Comparison of ENCODE assay signal across 22 cellular contexts in the genomic region with DNA sequence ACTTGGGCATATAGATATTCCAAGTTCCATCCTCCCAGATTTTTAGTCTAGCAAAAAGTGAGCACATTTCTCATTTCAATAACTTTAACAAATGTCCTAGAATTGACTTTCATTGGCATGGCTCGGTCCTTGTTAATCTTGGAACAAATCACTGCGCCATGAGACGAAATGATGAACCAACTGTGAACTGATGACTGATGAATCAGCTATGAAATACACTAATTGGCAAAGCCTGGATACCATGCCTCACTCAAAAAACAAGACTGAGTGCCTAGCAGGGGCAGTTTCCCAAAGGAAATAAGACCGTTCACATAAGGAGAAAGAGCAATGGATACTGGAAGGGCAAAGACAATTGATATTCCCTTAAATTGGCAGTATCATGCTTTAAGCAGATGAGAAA.
A peak's percentile ranks its signal among the peaks of the same experiment; 100 is the strongest.
DNase-seq lines count a peak whose midpoint lies in the region; ATAC-seq, FAIRE-seq and TF ChIP-seq lines count a peak whose summit lies in the region.
"Had no signal": no experiment of that assay in that cellular context is flagged by ENCODE, and none has a peak within 500 bp of the region (broad histone marks: within the 10 kb centered on the region; RNA-seq: fewer than 3 reads in every experiment).

No MANE protein-coding gene starts in this region.

- FAIRE-seq in bronchial epithelial cell (lab: Jason Lieb, UNC) (no peak), urothelium cell line (lab: Jason Lieb, UNC) (no peak)
- FAIRE-seq: HTR-8/SVneo had no signal

- TF ChIP-seq CTCF in bronchial epithelial cell (IDR thresholded peaks at IDR 0.05; ENCODE audit: insufficient read depth, low read length, severe bottlenecking) (no peak), foreskin fibroblast (IDR thresholded peaks at IDR 0.05; ENCODE audit: low read depth, low read length) (no peak)

- H3K4me3 ChIP-seq in bronchial epithelial cell (ENCODE audit: low read depth, low read length) (no peak overlapping the region), foreskin fibroblast (ENCODE audit: low read depth in 1 of 2, low read length in 2 of 2) (no peak overlapping the region)
- H3K4me3 ChIP-seq: BLaER1 treated with 17β-estradiol and CSF1 and Interleukin-3, amounts not matched to agents 10 nM and 100 nM; HAP-1; Peyer's patch had no signal

- no peaks in the 10 kb centered on the region for H3K27me3 ChIP-seq in bronchial epithelial cell (ENCODE audit: control insufficient read depth, insufficient read depth, low read length)
- H3K27me3 ChIP-seq: BLaER1 treated with 17β-estradiol and CSF1 and Interleukin-3, amounts not matched to agents 10 nM and 100 nM; Peyer's patch had no signal

- H3K36me3 ChIP-seq in bronchial epithelial cell (ENCODE audit: control insufficient read depth, insufficient read depth, low read length) = no peaks in the 10 kb centered on the region
- H3K36me3 ChIP-seq: BLaER1 treated with 17β-estradiol and CSF1 and Interleukin-3, amounts not matched to agents 10 nM and 100 nM; HAP-1; Peyer's patch had no signal

- DNase-seq in AG08395 (ENCODE audit: low spot score) = peak; percentile 13
- DNase-seq in LHCN-M2 (ENCODE audit: low read depth) = peak; percentile 27
- peak; percentile 17 for DNase-seq in bronchial epithelial cell (ENCODE audit: low read depth)
- peak; percentile 39 to 44 for DNase-seq in foreskin fibroblast
- no peak for DNase-seq in NCI-H1105 treated with DMSO at 0.1 percent for 48 hours (lab: John Stamatoyannopoulos, UW)
- DNase-seq in urothelium cell line (ENCODE audit: low spot score) = no peak
- DNase-seq: 8988T; Calu3; CD8-positive, alpha-beta T cell; DMS53; IMR-90; NCI-H1092 treated with DMSO at 0.1 percent for 48 hours; NCI-H2081; NCI-H748 treated with DMSO at 0.1 percent for 48 hours; NK-92 treated with Interleukin-12 subunit alpha and Interleukin-12 subunit beta, amount 100 ng/mL, for 24 hours; Peyer's patch had no signal

- ATAC-seq in GM21447 (IDR thresholded peaks at IDR 0.05; ENCODE audit: unreplicated experiment) = no peak
- ATAC-seq in HG03442 (IDR thresholded peaks at IDR 0.05; ENCODE audit: unreplicated experiment) = no peak
- ATAC-seq: CD8-positive, alpha-beta T cell; Right ventricle myocardium inferior had no signal

Comparison
In these comparisons a context has a peak if more than half of its experiments do, and no peak if none do; other contexts are left out.
1. DNase-seq: peak in AG08395 (single experiment), LHCN-M2 (single experiment), bronchial epithelial cell (single experiment) and foreskin fibroblast (2 of 2); none in NCI-H1105 treated with DMSO at 0.1 percent for 48 hours (single experiment) and urothelium cell line (single experiment).